ENCODE assay signal across 8 cellular contexts in genomic region chr1:155064109-155064812, GRCh38. TPM values are rescaled to one million over a fixed set of nuclear protein-coding genes. Genes with fewer than 3 reads are reported as not detected.
DNase-seq lines count a peak whose midpoint lies in the region; ATAC-seq and TF ChIP-seq lines count a peak whose summit lies in the region.

No MANE protein-coding gene starts in this region.

- peak overlapping the region; percentile 26 to 87 (median 27) for H3K27ac Mint-ChIP-seq in CD4-positive, CD25-positive, alpha-beta regulatory T cell

- no peaks in the 10 kb centered on the region for H3K9me3 Mint-ChIP-seq in CD4-positive, CD25-positive, alpha-beta regulatory T cell

- H3K27me3 ChIP-seq in CD4-positive, CD25-positive, alpha-beta regulatory T cell (ENCODE audit: control insufficient read depth, insufficient read depth, low read length): no peaks in the 10 kb centered on the region
- H3K27me3 ChIP-seq in Panc1 (ENCODE audit: control insufficient read depth, insufficient read depth, low read length): no peaks in the 10 kb centered on the region
- no peaks in the 10 kb centered on the region for H3K27me3 ChIP-seq in effector memory CD4-positive, alpha-beta T cell (replicated peaks; ENCODE audit: control insufficient read depth, insufficient read depth, low read length, poor library complexity, severe bottlenecking)
- H3K27me3 ChIP-seq in muscle layer of duodenum (ENCODE audit: low read depth, low read length): no peaks in the 10 kb centered on the region

- H3K36me3 ChIP-seq in CD4-positive, CD25-positive, alpha-beta regulatory T cell (ENCODE audit: control insufficient read depth, insufficient read depth, low read length): peaks cover 9% of the 10 kb centered on the region
- H3K36me3 ChIP-seq in Panc1 (ENCODE audit: control insufficient read depth, insufficient read depth, low read length) (no peaks in the 10 kb centered on the region; the same call in 1 of the 2 replicates), muscle layer of duodenum (ENCODE audit: control insufficient read depth in 1 of 2, insufficient read depth in 2 of 2, low read length in 2 of 2) (peaks cover 0 to 7% of the 10 kb centered on the region in 2 donors)
- peaks cover 12% of the 10 kb centered on the region for H3K36me3 ChIP-seq in effector memory CD4-positive, alpha-beta T cell (ENCODE audit: control insufficient read depth, insufficient read depth, low read length)

- H3K36me3 Mint-ChIP-seq in CD4-positive, CD25-positive, alpha-beta regulatory T cell: peaks cover 14% of the 10 kb centered on the region

- CTCF ChIA-PET in Panc1 (lab: Charles Lee): interaction anchor here (3.3 kb wide), 1 partner anchor 21 kb away, joined by 21 read pairs; no protein-coding TSS in a partner anchor

- peak overlapping the region; percentile 61 for H3K27ac ChIP-seq in CD4-positive, CD25-positive, alpha-beta regulatory T cell (ENCODE audit: insufficient read depth, low read length, poor library complexity, severe bottlenecking)
- peak overlapping the region; percentile 69 for H3K27ac ChIP-seq in Panc1 (ENCODE audit: low read length)
- no peak overlapping the region for H3K27ac ChIP-seq in effector memory CD4-positive, alpha-beta T cell (ENCODE audit: insufficient read depth, low read length, poor library complexity, severe bottlenecking)
- no peak overlapping the region for H3K27ac ChIP-seq in muscle layer of duodenum (ENCODE audit: low read length)

- peak overlapping the region; percentile 75 for H3K4me3 ChIP-seq in CD4-positive, CD25-positive, alpha-beta regulatory T cell (ENCODE audit: low read depth, low read length)
- H3K4me3 ChIP-seq in Panc1 (ENCODE audit: low read depth in 2 of 2, low read length in 2 of 2) (peak overlapping the region; percentile 83 to 85), muscle layer of duodenum (ENCODE audit: low read depth in 1 of 2, low read length in 2 of 2) (peak overlapping the region; percentile 71 to 94)
- H3K4me3 ChIP-seq in effector memory CD4-positive, alpha-beta T cell (ENCODE audit: insufficient read depth, low read depth, low read length, poor library complexity, severe bottlenecking): peak overlapping the region; percentile 92

- BruUV-seq in Panc1 (replicated peaks; lab: Mats Ljungman, UMichigan): TSS peak; percentile 84

- peaks cover 41% of the 10 kb centered on the region for H3K4me1 ChIP-seq in CD4-positive, CD25-positive, alpha-beta regulatory T cell (ENCODE audit: control insufficient read depth, insufficient read depth, low read length, poor library complexity, severe bottlenecking)
- H3K4me1 ChIP-seq in Panc1 (ENCODE audit: control insufficient read depth, insufficient read depth, low read length) (peaks cover 24% of the 10 kb centered on the region), muscle layer of duodenum (ENCODE audit: control insufficient read depth in 1 of 2, insufficient read depth in 2 of 2, low read length in 2 of 2) (peaks cover 12 to 31% of the 10 kb centered on the region in 2 donors)
- peaks cover 28% of the 10 kb centered on the region for H3K4me1 ChIP-seq in effector memory CD4-positive, alpha-beta T cell (ENCODE audit: control insufficient read depth, insufficient read depth, low read length, poor library complexity, severe bottlenecking)

- intact Hi-C loops in Panc1 (cut with micrococcal nuclease; ENCODE audit: unreplicated experiment): no loop called here

- peaks cover 9 to 48% (median 23%) of the 10 kb centered on the region in 4 donors for H3K4me1 Mint-ChIP-seq in CD4-positive, CD25-positive, alpha-beta regulatory T cell

- in situ Hi-C loops in Panc1 (cut with HindIII; ENCODE audit: low pct_unique_long_range_greater_than_20kb, low sequenced_read_pairs): no loop called here

- TF ChIP-seq CTCF in Panc1 (IDR thresholded peaks at IDR 0.05): no peak

- no peaks in the 10 kb centered on the region for H3K27me3 Mint-ChIP-seq in CD4-positive, CD25-positive, alpha-beta regulatory T cell

- peak overlapping the region; percentile 85 to 97 (median 90) for H3K4me3 Mint-ChIP-seq in CD4-positive, CD25-positive, alpha-beta regulatory T cell

- no peak for ATAC-seq in CD4-positive, CD25-positive, alpha-beta regulatory T cell (ENCODE audit: low read depth in 2 of 2)
- ATAC-seq in Panc1 (peak; percentile 34), GM19328 (IDR thresholded peaks at IDR 0.05; ENCODE audit: unreplicated experiment) (no peak), GM19463 (IDR thresholded peaks at IDR 0.05; ENCODE audit: unreplicated experiment) (no peak)

- POLR2A ChIA-PET in Panc1 (lab: Charles Lee): interaction anchor here (0.6 kb wide), 1 partner anchor 55 kb away, joined by 8 read pairs; no protein-coding TSS in a partner anchor

- peak in 1 of 3 donors; percentile 20 for DNase-seq in CD4-positive, CD25-positive, alpha-beta regulatory T cell
- peak; percentile 42 for DNase-seq in H4 (ENCODE audit: low spot score)
- no peak for DNase-seq in Panc1 (ENCODE audit: low read depth, low spot score)
- peak in 1 of 3 donors; percentile 21 for DNase-seq in effector memory CD4-positive, alpha-beta T cell
- DNase-seq in NCI-H2107 treated with DMSO at 0.1 percent for 48 hours (lab: John Stamatoyannopoulos, UW; ENCODE audit: unreplicated experiment): no peak

- H3K9me3 ChIP-seq in CD4-positive, CD25-positive, alpha-beta regulatory T cell (ENCODE audit: control insufficient read depth in 2 of 2, low read length in 2 of 2): no peaks in the 10 kb centered on the region
- no peaks in the 10 kb centered on the region for H3K9me3 ChIP-seq in Panc1 (ENCODE audit: control insufficient read depth, insufficient read depth, low read depth, low read length)
- H3K9me3 ChIP-seq in effector memory CD4-positive, alpha-beta T cell (ENCODE audit: control insufficient read depth, low read length): no peaks in the 10 kb centered on the region
- no peaks in the 10 kb centered on the region for H3K9me3 ChIP-seq in muscle layer of duodenum (ENCODE audit: control insufficient read depth in 1 of 2, low read length in 2 of 2)

RNA-seq across cellular contexts. Expression of gene EFNA4, which starts 0.7 kb away (rescaled TPM):
- total RNA-seq in CD4-positive, CD25-positive, alpha-beta regulatory T cell: 6.1 TPM
- 1 to 10 TPM; 2.5 to 5.9 (median 4.2) TPM for polyA plus RNA-seq in CD4-positive, CD25-positive, alpha-beta regulatory T cell
- 24.4 and 26.9 TPM in 2 replicates for total RNA-seq in H4 (2014; rRNA removed; shearing (Covaris generic))
- 8.0 TPM for total RNA-seq in Panc1 (2021; ENCODE audit: unreplicated experiment)
- polyA plus RNA-seq in Panc1 (2012; ENCODE audit: insufficient read length): 6.9 TPM

RNA-seq across cellular contexts. Expression of gene ADAM15, which starts 13.1 kb away (rescaled TPM):
- total RNA-seq in CD4-positive, CD25-positive, alpha-beta regulatory T cell: 31.5 TPM
- 10 to 100 TPM in 3 of 4 donors, 1 to 10 TPM in 1; 9.8 to 24.7 (median 17.2) TPM for polyA plus RNA-seq in CD4-positive, CD25-positive, alpha-beta regulatory T cell
- total RNA-seq in H4 (2014; rRNA removed; shearing (Covaris generic)): 51.8 and 64.3 TPM in 2 replicates
- total RNA-seq in Panc1 (2021; ENCODE audit: unreplicated experiment): 41.7 TPM
- polyA plus RNA-seq in Panc1 (2012; ENCODE audit: insufficient read length): 45.7 TPM

RNA-seq across cellular contexts. Expression of gene EFNA3, which starts 14.4 kb away (rescaled TPM):
- total RNA-seq in CD4-positive, CD25-positive, alpha-beta regulatory T cell: 0.52 TPM
- polyA plus RNA-seq in CD4-positive, CD25-positive, alpha-beta regulatory T cell: 1 to 10 TPM in 1 of 4 donors, under 1 TPM in 3; 0.42 to 1.2 (median 0.69) TPM
- 7.5 and 9.5 TPM in 2 replicates for total RNA-seq in H4 (2014; rRNA removed; shearing (Covaris generic))
- total RNA-seq in Panc1 (2021; ENCODE audit: unreplicated experiment): 2.3 TPM
- polyA plus RNA-seq in Panc1 (2012; ENCODE audit: insufficient read length): 6.0 TPM

RNA-seq across cellular contexts. Expression of gene DCST1, which starts 30.6 kb away (rescaled TPM):
- 0.32 TPM for total RNA-seq in CD4-positive, CD25-positive, alpha-beta regulatory T cell
- not detected for polyA plus RNA-seq in CD4-positive, CD25-positive, alpha-beta regulatory T cell
- not detected in 2 replicates for total RNA-seq in H4 (2014; rRNA removed; shearing (Covaris generic))
- not detected for total RNA-seq in Panc1 (2021; ENCODE audit: unreplicated experiment)
- not detected for polyA plus RNA-seq in Panc1 (2012; ENCODE audit: insufficient read length)

RNA-seq across cellular contexts. Expression of gene DCST2, which starts 30.7 kb away (rescaled TPM):
- total RNA-seq in CD4-positive, CD25-positive, alpha-beta regulatory T cell: 1.4 TPM
- polyA plus RNA-seq in CD4-positive, CD25-positive, alpha-beta regulatory T cell: not detected
- total RNA-seq in H4 (2014; rRNA removed; shearing (Covaris generic)): not detected in 2 replicates
- total RNA-seq in Panc1 (2021; ENCODE audit: unreplicated experiment): 0.13 TPM
- not detected for polyA plus RNA-seq in Panc1 (2012; ENCODE audit: insufficient read length)

Comparison
In these comparisons a context has a peak if more than half of its experiments do, and no peak if none do; other contexts are left out.
1. H3K27ac ChIP-seq: peak in CD4-positive, CD25-positive, alpha-beta regulatory T cell (single experiment) and Panc1 (single experiment); none in effector memory CD4-positive, alpha-beta T cell (single experiment) and muscle layer of duodenum (single experiment).
2. Peak in every context shown above with its lines, with median percentiles within 50 percentile points of each other: H3K4me3 ChIP-seq.